8 cellular contexts compared by ENCODE assay signal in genomic region chr6:121436172-121436965, GRCh38. TPM values are rescaled to one million over a fixed set of nuclear protein-coding genes. Genes with fewer than 3 reads are reported as not detected.
DNase-seq lines count a peak whose midpoint lies in the region; ATAC-seq and TF ChIP-seq lines count a peak whose summit lies in the region.

No MANE protein-coding gene starts in this region.

- H3K27me3 ChIP-seq in lung (ENCODE audit: control insufficient read depth, insufficient read depth) (no peaks in the 10 kb centered on the region), upper lobe of right lung (peaks cover 5% of the 10 kb centered on the region)

- H3K4me3 Mint-ChIP-seq in activated naive CD4-positive, alpha-beta T cell treated with anti-CD3 and anti-CD28 coated beads, Interleukin-2, amount 50 U/mL, for 24 hours = peak overlapping the region; percentile 91

- DNase-seq in activated naive CD4-positive, alpha-beta T cell (lab: John Stamatoyannopoulos, UW) = no peak
- DNase-seq in caudate nucleus (lab: John Stamatoyannopoulos, UW) (no peak), lung (ENCODE audit: low spot score) (no peak), upper lobe of right lung (no peak), NCI-H146 (lab: John Stamatoyannopoulos, UW) (no peak), SIG-M5 (lab: John Stamatoyannopoulos, UW) (no peak), NCI-H2107 treated with DMSO at 0.1 percent for 48 hours (lab: John Stamatoyannopoulos, UW; ENCODE audit: unreplicated experiment) (no peak)

- ATAC-seq in lung (ENCODE audit: insufficient read depth, low FRiP score) = no peak
- ATAC-seq in upper lobe of right lung = no peak

- H3K9me3 ChIP-seq in lung (ENCODE audit: control insufficient read depth in 2 of 2, insufficient read depth in 1 of 2, low read length in 1 of 2) (no peaks in the 10 kb centered on the region), upper lobe of right lung (no peaks in the 10 kb centered on the region)

- peaks cover 0 to 2% of the 10 kb centered on the region in 2 donors for H3K4me1 ChIP-seq in lung (ENCODE audit: control insufficient read depth in 2 of 2, insufficient read depth in 2 of 2, low read length in 2 of 2)
- no peaks in the 10 kb centered on the region for H3K4me1 ChIP-seq in upper lobe of right lung

- H3K27ac Mint-ChIP-seq in activated naive CD4-positive, alpha-beta T cell treated with anti-CD3 and anti-CD28 coated beads, Interleukin-2, amount 50 U/mL, for 24 hours = peak overlapping the region; percentile 82

- H3K36me3 Mint-ChIP-seq in activated naive CD4-positive, alpha-beta T cell treated with anti-CD3 and anti-CD28 coated beads, Interleukin-2, amount 50 U/mL, for 24 hours = no peaks in the 10 kb centered on the region

- peaks cover 10% of the 10 kb centered on the region for H3K27me3 Mint-ChIP-seq in activated naive CD4-positive, alpha-beta T cell treated with anti-CD3 and anti-CD28 coated beads, Interleukin-2, amount 50 U/mL, for 24 hours

- intact Hi-C loops in upper lobe of right lung (cut with DNase I) = no loop called here

- 3 to 8% methylated on average over 22 of the region's 22 CpGs for WGBS in lung, 2 donors

- peaks cover 23% of the 10 kb centered on the region for H3K4me1 Mint-ChIP-seq in activated naive CD4-positive, alpha-beta T cell treated with anti-CD3 and anti-CD28 coated beads, Interleukin-2, amount 50 U/mL, for 24 hours

- peak overlapping the region; percentile 52 for H3K4me3 ChIP-seq in lung
- peak overlapping the region; percentile 73 for H3K4me3 ChIP-seq in upper lobe of right lung

- H3K27ac ChIP-seq in caudate nucleus (ENCODE audit: low read depth, low read length) = peak overlapping the region; percentile 93
- H3K27ac ChIP-seq in lung (ENCODE audit: low read depth in 1 of 2, low read length in 1 of 2) = peak overlapping the region; percentile 89 to 92
- peak overlapping the region; percentile 79 for H3K27ac ChIP-seq in upper lobe of right lung

- TF ChIP-seq CTCF in lung (IDR thresholded peaks at IDR 0.05; ENCODE audit: control extremely low read depth, extremely low read depth) (no peak), upper lobe of right lung (IDR thresholded peaks at IDR 0.05) (no peak)

- H3K36me3 ChIP-seq in lung (ENCODE audit: control insufficient read depth in 2 of 2, insufficient read depth in 2 of 2, low read length in 2 of 2) = no peaks in the 10 kb centered on the region
- H3K36me3 ChIP-seq in upper lobe of right lung = no peaks in the 10 kb centered on the region

- no peaks in the 10 kb centered on the region for H3K9me3 Mint-ChIP-seq in activated naive CD4-positive, alpha-beta T cell treated with anti-CD3 and anti-CD28 coated beads, Interleukin-2, amount 50 U/mL, for 24 hours

RNA-seq across cellular contexts. Expression of gene GJA1, which starts 0.9 kb away (rescaled TPM):
- 10 to 100 TPM; 59.5 to 90.0 TPM for total RNA-seq in lung
- 10 to 100 TPM; 20.7 to 71.5 TPM for polyA plus RNA-seq in lung
- total RNA-seq in upper lobe of right lung = 127 TPM
